8 cellular contexts compared by ENCODE assay signal in the genomic region with DNA sequence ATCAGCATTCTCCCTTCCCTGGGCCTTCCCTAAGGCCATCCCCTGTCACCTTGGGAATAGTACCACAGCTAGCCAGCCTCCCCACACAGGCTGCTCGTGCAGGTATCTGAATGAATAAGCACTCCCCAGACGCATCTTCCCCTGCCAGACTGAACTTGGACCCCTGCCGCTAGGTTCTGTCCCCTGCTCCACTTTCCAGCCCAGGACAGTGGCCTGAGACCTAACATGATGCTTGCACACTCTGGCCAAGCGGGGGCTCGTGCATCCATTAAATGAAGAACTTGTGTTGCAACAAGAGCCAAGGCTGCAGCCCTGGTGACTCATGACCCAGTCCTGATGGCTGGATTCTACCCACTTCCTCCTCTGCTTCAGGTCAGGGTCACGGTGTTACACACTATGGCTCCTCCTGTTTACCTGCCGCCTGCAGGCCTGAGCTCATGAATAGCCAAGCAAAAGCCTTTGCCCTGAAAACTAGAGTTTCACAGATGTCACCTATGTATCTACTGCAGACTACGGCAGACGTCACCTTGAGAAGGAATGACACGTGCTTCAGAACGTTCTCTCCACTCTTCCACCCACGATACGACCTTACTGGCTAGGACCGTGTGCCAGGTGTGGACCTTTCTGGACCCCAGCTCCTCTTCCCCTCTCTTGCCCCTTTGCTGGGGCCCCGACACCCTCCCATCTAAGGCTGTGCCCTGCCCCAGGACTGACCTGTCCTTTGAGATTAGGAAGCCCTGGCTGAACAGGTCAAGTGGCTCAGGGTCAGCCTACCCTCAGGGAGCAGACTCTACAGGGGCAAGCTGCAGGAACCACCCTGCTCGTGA. TPM values are rescaled to one million over a fixed set of nuclear protein-coding genes. Genes with fewer than 3 reads are reported as not detected.
DNase-seq lines count a peak whose midpoint lies in the region; ATAC-seq and TF ChIP-seq lines count a peak whose summit lies in the region.

No MANE protein-coding gene starts in this region.

- TF ChIP-seq CTCF in RWPE1 (conservative IDR thresholded peaks at IDR 0.05; ENCODE audit: low read depth) (no peak), vagina (IDR thresholded peaks at IDR 0.05) (no peak)

- H3K9me3 ChIP-seq in vagina: no peaks in the 10 kb centered on the region

- no peaks in the 10 kb centered on the region for H3K27me3 ChIP-seq in vagina

- intact Hi-C loops in vagina (cut with DNase I): loop anchor here (10.0 kb wide), 1 partner anchor 225 kb away; a partner anchor contains a TSS

- peaks cover 33% of the 10 kb centered on the region for H3K4me1 ChIP-seq in vagina

- H3K36me3 ChIP-seq in vagina: no peaks in the 10 kb centered on the region

- CTCF ChIA-PET in RWPE1 (lab: Yijun Ruan, JAX): no interaction called here

- TF ChIP-seq POLR2A in vagina (IDR thresholded peaks at IDR 0.05): no peak

- ATAC-seq in GM18498 (IDR thresholded peaks at IDR 0.05; ENCODE audit: unreplicated experiment): peak; percentile 58
- peak; percentile 64 for ATAC-seq in HG02884 (IDR thresholded peaks at IDR 0.05; ENCODE audit: unreplicated experiment)

- DNase-seq in RWPE1 (ENCODE audit: low spot score): peak; percentile 75
- DNase-seq in fibroblast of the conjunctiva (ENCODE audit: low read depth): peak; percentile 18
- DNase-seq in stimulated activated CD8-positive, alpha-beta memory T cell treated with anti-CD3 and anti-CD28 coated beads, Interleukin-4, amount 100 ng/mL, for 48 hours: peak; percentile 30
- DNase-seq in Ammon's horn (ENCODE audit: low spot score): no peak
- no peak for DNase-seq in T1000 (lab: John Stamatoyannopoulos, UW)
- no peak for DNase-seq in vagina (ENCODE audit: extremely low spot score in 2 of 2)

- H3K27ac ChIP-seq in RWPE1 (peak overlapping the region; percentile 45), vagina (no peak overlapping the region)

- POLR2A ChIA-PET in RWPE1 (lab: Yijun Ruan, JAX; ENCODE audit: low non-redundant PET): interaction anchor here (0.6 kb wide), 1 partner anchor 214 kb away, joined by 3 read pairs; no protein-coding TSS in a partner anchor

- no peak overlapping the region for H3K4me3 ChIP-seq in vagina

RNA-seq across cellular contexts. Expression of a gene that starts 6.5 kb away (rescaled TPM):
- 17.4 TPM for total RNA-seq in vagina

RNA-seq across cellular contexts. Expression of a gene that starts 24.7 kb away (rescaled TPM):
- 51.6 TPM for total RNA-seq in vagina

Comparison
In these comparisons a context has a peak if more than half of its experiments do, and no peak if none do; other contexts are left out.
1. DNase-seq: peak in RWPE1 (single experiment), fibroblast of the conjunctiva (single experiment) and stimulated activated CD8-positive, alpha-beta memory T cell treated with anti-CD3 and anti-CD28 coated beads, Interleukin-4, amount 100 ng/mL, for 48 hours (single experiment); none in Ammon's horn (single experiment), T1000 (single experiment) and vagina (0 of 2).